Comparison of ENCODE assay signal across 7 cellular contexts in genomic region chr2:219251656-219252055, GRCh38. TPM values are rescaled to one million over a fixed set of nuclear protein-coding genes. Genes with fewer than 3 reads are reported as not detected.
DNase-seq lines count a peak whose midpoint lies in the region; ATAC-seq and TF ChIP-seq lines count a peak whose summit lies in the region.
"Had no signal": no experiment of that assay in that cellular context is flagged by ENCODE, and none has a peak within 500 bp of the region (broad histone marks: within the 10 kb centered on the region; RNA-seq: fewer than 3 reads in every experiment).

No MANE protein-coding gene starts in this region.

- no peak overlapping the region for H3K9ac ChIP-seq in OCI-LY3 (ENCODE audit: low read length)

- DNase-seq in A673 (ENCODE audit: low spot score) (no peak), fibroblast of peridontal ligament (ENCODE audit: extremely low read depth) (peak; percentile 59), NCI-H1436 treated with DMSO at 0.1 percent for 48 hours (lab: John Stamatoyannopoulos, UW) (no peak), cerebellar nuclear complex (lab: John Stamatoyannopoulos, UW) (no peak)

- H3K36me3 ChIP-seq in A673 (ENCODE audit: insufficient read depth, low read length, poor library complexity, severe bottlenecking), result peaks cover 10% of the 10 kb centered on the region
- peaks cover 18% of the 10 kb centered on the region for H3K36me3 ChIP-seq in OCI-LY3 (replicated peaks; ENCODE audit: low read depth, low read length)

- no peak overlapping the region for H3K27ac ChIP-seq in A673 (ENCODE audit: low read depth, low read length, poor library complexity, severe bottlenecking)
- H3K27ac ChIP-seq in OCI-LY3 (ENCODE audit: low read length), result no peak overlapping the region

- no TSS peak for BruUV-seq in A673 (replicated peaks; lab: Mats Ljungman, UMichigan)

- intact Hi-C loops in A673 (cut with micrococcal nuclease; ENCODE audit: unreplicated experiment), result no loop called here

- no peak overlapping the region for H2AFZ ChIP-seq in OCI-LY3 (ENCODE audit: low read depth, low read length)

- H3K79me2 ChIP-seq in OCI-LY3 (ENCODE audit: low read length), result peaks cover 26% of the 10 kb centered on the region

- no peaks in the 10 kb centered on the region for H3K9me3 ChIP-seq in A673 (ENCODE audit: low read depth, low read length, poor library complexity, severe bottlenecking)
- H3K9me3 ChIP-seq in OCI-LY3 (ENCODE audit: insufficient read depth, low read length), result no peaks in the 10 kb centered on the region

- H3K4me3 ChIP-seq in A673 (ENCODE audit: low read depth, low read length, poor library complexity, severe bottlenecking) (peak overlapping the region; percentile 71), OCI-LY3 (ENCODE audit: low read length) (no peak overlapping the region)

- CTCF ChIA-PET in A673 (lab: Charles Lee), result no interaction called here

- POLR2A ChIA-PET in A673 (lab: Charles Lee; ENCODE audit: low non-redundant PET), result no interaction called here

- no peak for ATAC-seq in GM18873 (IDR thresholded peaks at IDR 0.05; ENCODE audit: low FRiP score, unreplicated experiment)

- H3K4me1 ChIP-seq in A673 (ENCODE audit: insufficient read depth, low read length, poor library complexity, severe bottlenecking) (peaks cover 37% of the 10 kb centered on the region), OCI-LY3 (ENCODE audit: low read length) (peaks cover 40% of the 10 kb centered on the region)

- H4K20me1 ChIP-seq in OCI-LY3 (ENCODE audit: insufficient read depth, low read length), result no peaks in the 10 kb centered on the region

- no peak for TF ChIP-seq CTCF in A673 (conservative IDR thresholded peaks at IDR 0.05; ENCODE audit: low read depth, low read length)
- no peak for TF ChIP-seq CTCF in OCI-LY3 (IDR thresholded peaks at IDR 0.05; ENCODE audit: low read depth, low read length)

- H3K4me2 ChIP-seq in OCI-LY3 (ENCODE audit: low read length), result peak overlapping the region; percentile 77; the same call in 1 of the 2 replicates

- H3K27me3 ChIP-seq in A673 (replicated peaks; ENCODE audit: insufficient read depth, low read depth, low read length, poor library complexity), result peaks cover 22% of the 10 kb centered on the region
- H3K27me3 ChIP-seq in OCI-LY3 (ENCODE audit: low read depth, low read length), result no peaks in the 10 kb centered on the region; the same call in 1 of the 2 replicates

RNA-seq across cellular contexts. Expression of gene TUBA4B, which starts 1.4 kb away (rescaled TPM):
- not detected in 2 replicates for total RNA-seq in A673 (2021)
- total RNA-seq: urinary bladder had no signal

RNA-seq across cellular contexts. Expression of gene TUBA4A, which starts 2.1 kb away (rescaled TPM):
- 62.9 and 68.0 TPM in 2 replicates for total RNA-seq in A673 (2021)

RNA-seq across cellular contexts. Expression of gene STK16, which starts 6.4 kb away (rescaled TPM):
- total RNA-seq in A673 (2021), result 22.0 and 27.6 TPM in 2 replicates

RNA-seq across cellular contexts. Expression of gene GLB1L, which starts 6.4 kb away (rescaled TPM):
- total RNA-seq in A673 (2021), result 6.9 and 8.4 TPM in 2 replicates

RNA-seq across cellular contexts. Expression of gene ANKZF1, which starts 22.1 kb away (rescaled TPM):
- 30.6 and 39.1 TPM in 2 replicates for total RNA-seq in A673 (2021)
